18 cellular contexts compared by ENCODE assay signal in genomic region chr2:128348505-128349065, GRCh38. TPM values are rescaled to one million over a fixed set of nuclear protein-coding genes. Genes with fewer than 3 reads are reported as not detected.
DNase-seq lines count a peak whose midpoint lies in the region; ATAC-seq and TF ChIP-seq lines count a peak whose summit lies in the region.
"Had no signal": no experiment of that assay in that cellular context is flagged by ENCODE, and none has a peak within 500 bp of the region (broad histone marks: within the 10 kb centered on the region; RNA-seq: fewer than 3 reads in every experiment).

No MANE protein-coding gene starts in this region.

- TF ChIP-seq POLR2A in body of pancreas (IDR thresholded peaks at IDR 0.05): no peak

- 75 to 80% methylated on average over 6 of the region's 6 CpGs for WGBS in body of pancreas, 2 donors

- H3K9me3 Mint-ChIP-seq in HFFc6: peaks cover 8% of the 10 kb centered on the region; the same call in 1 of the 2 replicates

- H3K27ac ChIP-seq in body of pancreas (peak overlapping the region; percentile 35 to 74 (median 69)), lower lobe of right lung (peak overlapping the region; percentile 32), stomach smooth muscle (ENCODE audit: low read length) (peak overlapping the region; percentile 74)
- H3K27ac ChIP-seq: brain microvascular endothelial cell, gastrocnemius medialis, right lobe of liver had no signal

- DNase-seq in HFFc6 (no peak), body of pancreas (no peak), lower lobe of right lung (no peak), DMS53 treated with DMSO at 0.1 percent for 48 hours (lab: John Stamatoyannopoulos, UW; ENCODE audit: unreplicated experiment) (no peak), inferior parietal cortex (ENCODE audit: extremely low spot score) (no peak), SHP77 treated with DMSO at 0.1 percent for 48 hours (lab: John Stamatoyannopoulos, UW) (no peak)
- DNase-seq in effector CD8-positive, alpha-beta T cell (lab: John Stamatoyannopoulos, UW): no peak
- DNase-seq: activated gamma-delta T cell treated with Interleukin-2 at 50 U/mL for 16 hours; brain microvascular endothelial cell; effector memory CD8-positive, alpha-beta T cell; gastrocnemius medialis; GOT3; KBM-7; OCI-M1; stimulated activated CD4-positive, alpha-beta T cell treated with anti-CD3 and anti-CD28 coated beads, Interleukin-4, amount 100 ng/mL, for 1 hour; SW 1271 had no signal

- H3K9me3 ChIP-seq in body of pancreas (no peaks in the 10 kb centered on the region), lower lobe of right lung (peaks cover 4% of the 10 kb centered on the region), stomach smooth muscle (ENCODE audit: control insufficient read depth in 2 of 2, low read length in 2 of 2) (peaks cover 0 to 3% of the 10 kb centered on the region in 2 donors)
- H3K9me3 ChIP-seq: gastrocnemius medialis, right lobe of liver had no signal

- intact Hi-C loops in body of pancreas (cut with DNase I): no loop called here
- intact Hi-C loops in lower lobe of right lung (cut with DNase I): no loop called here

- no peaks in the 10 kb centered on the region for H3K27me3 ChIP-seq in body of pancreas
- H3K27me3 ChIP-seq in lower lobe of right lung (ENCODE audit: low read depth): no peaks in the 10 kb centered on the region
- H3K27me3 ChIP-seq in stomach smooth muscle (ENCODE audit: control insufficient read depth in 1 of 2, insufficient read depth in 2 of 2, low read length in 2 of 2): no peaks in the 10 kb centered on the region
- H3K27me3 ChIP-seq: brain microvascular endothelial cell, gastrocnemius medialis, right lobe of liver had no signal

- peaks cover 15% of the 10 kb centered on the region for H3K4me1 Mint-ChIP-seq in HFFc6 (ENCODE audit: low read depth)

- H3K4me3 Mint-ChIP-seq in HFFc6: no peak overlapping the region
- H3K4me3 Mint-ChIP-seq: effector memory CD8-positive, alpha-beta T cell had no signal

- H3K4me3 ChIP-seq in body of pancreas: no peak overlapping the region
- H3K4me3 ChIP-seq in lower lobe of right lung: no peak overlapping the region
- peak overlapping the region in 1 of 2 donors; percentile 29 for H3K4me3 ChIP-seq in stomach smooth muscle (ENCODE audit: low read length in 2 of 2)
- H3K4me3 ChIP-seq: gastrocnemius medialis, right lobe of liver had no signal

- ATAC-seq in body of pancreas (no peak), lower lobe of right lung (no peak)
- ATAC-seq: effector memory CD8-positive, alpha-beta T cell had no signal

- H3K36me3 ChIP-seq in body of pancreas (replicated peaks in 1 of 2; ENCODE audit: insufficient read depth in 1 of 2, low read depth in 2 of 2) (no peaks in the 10 kb centered on the region), lower lobe of right lung (no peaks in the 10 kb centered on the region), stomach smooth muscle (ENCODE audit: control insufficient read depth in 2 of 2, insufficient read depth in 2 of 2, low read length in 2 of 2) (no peaks in the 10 kb centered on the region)
- H3K36me3 ChIP-seq: brain microvascular endothelial cell, gastrocnemius medialis, right lobe of liver had no signal

- H3K4me1 ChIP-seq in body of pancreas (peaks cover 18% of the 10 kb centered on the region), lower lobe of right lung (peaks cover 22% of the 10 kb centered on the region), stomach smooth muscle (ENCODE audit: control insufficient read depth, insufficient read depth, low read length) (peaks cover 24% of the 10 kb centered on the region)
- H3K4me1 ChIP-seq: right lobe of liver had no signal

- H3K36me3 Mint-ChIP-seq in HFFc6 (ENCODE audit: low read depth): peaks cover 6% of the 10 kb centered on the region; the same call in 1 of the 2 replicates

- peak overlapping the region; percentile 29 to 42 for H3K9ac ChIP-seq in stomach smooth muscle (ENCODE audit: low read length in 2 of 2)

- no peak for TF ChIP-seq CTCF in HFFc6 (IDR thresholded peaks at IDR 0.05)
- no peak for TF ChIP-seq CTCF in body of pancreas (IDR thresholded peaks at IDR 0.05)
- TF ChIP-seq CTCF in lower lobe of right lung (IDR thresholded peaks at IDR 0.05): no peak

- H3K27me3 Mint-ChIP-seq in HFFc6 (ENCODE audit: insufficient read depth): peaks cover 2% of the 10 kb centered on the region

- peak overlapping the region; percentile 60; the same call in 1 of the 2 replicates for H3K27ac Mint-ChIP-seq in HFFc6
- H3K27ac Mint-ChIP-seq: effector memory CD8-positive, alpha-beta T cell had no signal

RNA-seq across cellular contexts. Expression of gene HS6ST1, which starts 29.9 kb away (rescaled TPM):
- 10 to 100 TPM; 18.5 to 27.2 (median 24.3) TPM for total RNA-seq in HFFc6 (2021; fragmentation: NEBNext Ultra II Directional; extraction: Animal tissue kit (Norgen Biotek cat#: 25700))
- total RNA-seq in body of pancreas (10 to 100 TPM; 25.4 to 44.8 TPM), lower lobe of right lung (26.3 TPM)
